Comparison of ENCODE assay signal across 1 cellular context in the genomic region with DNA sequence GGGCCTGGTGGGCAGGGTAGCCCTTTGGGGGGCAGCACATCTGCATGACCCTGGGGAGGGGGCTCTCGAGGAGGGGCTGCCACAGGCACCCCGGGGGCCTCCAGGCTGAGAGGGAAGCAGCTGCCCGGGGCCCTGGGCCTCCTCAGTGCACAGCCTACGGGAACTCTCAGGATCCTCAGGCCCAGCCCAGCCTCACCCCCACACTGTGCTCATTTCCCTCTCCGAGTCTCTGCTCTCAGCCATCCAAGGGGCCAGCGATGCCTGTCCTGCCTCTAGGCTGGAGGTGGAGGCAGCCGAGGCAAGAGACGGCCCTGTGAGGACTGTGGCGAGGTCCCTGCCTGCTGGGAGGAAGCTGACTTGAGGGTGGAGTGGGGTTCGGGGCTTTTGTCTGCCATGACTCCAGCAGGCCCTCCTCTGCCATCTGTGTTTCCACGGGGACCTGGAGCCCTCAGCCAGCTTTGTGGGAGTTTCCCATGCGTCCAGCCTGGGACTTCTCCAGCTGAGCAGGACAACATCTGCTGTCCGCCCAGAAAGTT.
TF ChIP-seq lines count a peak whose summit lies in the region.

No MANE protein-coding gene starts in this region.

TF ChIP-seq in HCT116, 20 proteins besides CTCF, POLR2A, EP300 and RAD21:
- TF ChIP-seq ZBTB33 (IDR thresholded peaks at IDR 0.05; ENCODE audit: extremely low read depth, insufficient replicate concordance, low read length), result no peak
- TF ChIP-seq YY1 (IDR thresholded peaks at IDR 0.05; ENCODE audit: extremely low read depth, insufficient replicate concordance, low read depth, low read length), result no peak
- TF ChIP-seq ELF1 (IDR thresholded peaks at IDR 0.05; ENCODE audit: borderline replicate concordance, low read depth), result no peak
- no peak for TF ChIP-seq EGR1 (IDR thresholded peaks at IDR 0.05; ENCODE audit: low read depth)
- no peak for TF ChIP-seq JUND (IDR thresholded peaks at IDR 0.05)
- TF ChIP-seq FOSL1 (IDR thresholded peaks at IDR 0.05; ENCODE audit: low read depth), result no peak
- TF ChIP-seq ZNF274 (IDR thresholded peaks at IDR 0.05; ENCODE audit: low read depth, low read length), result no peak
- TF ChIP-seq EZH2phosphoT487 (IDR thresholded peaks at IDR 0.05; ENCODE audit: borderline replicate concordance), result no peak
- no peak for TF ChIP-seq TCF7L2 (IDR thresholded peaks at IDR 0.05; ENCODE audit: borderline replicate concordance, extremely low read depth, insufficient read depth, insufficient read length)
- TF ChIP-seq SP1 (IDR thresholded peaks at IDR 0.05; ENCODE audit: low read depth), result no peak
